ENCODE assay signal across 8 cellular contexts in genomic region chr19:55678121-55678671, GRCh38. TPM values are rescaled to one million over a fixed set of nuclear protein-coding genes. Genes with fewer than 3 reads are reported as not detected.
DNase-seq lines count a peak whose midpoint lies in the region; ATAC-seq and TF ChIP-seq lines count a peak whose summit lies in the region.

No MANE protein-coding gene starts in this region.

- H3K36me3 Mint-ChIP-seq in activated T-helper 17 cell treated with anti-CD3 and anti-CD28 coated beads, Interleukin-2, amount 50 U/mL, for 72 hours (ENCODE audit: low read depth): peaks cover 83% of the 10 kb centered on the region
- H3K36me3 Mint-ChIP-seq in nephron (ENCODE audit: low read depth): peaks cover 44% of the 10 kb centered on the region

- H3K27ac Mint-ChIP-seq in activated T-helper 17 cell treated with anti-CD3 and anti-CD28 coated beads, Interleukin-2, amount 50 U/mL, for 72 hours: peak overlapping the region; percentile 91
- H3K27ac Mint-ChIP-seq in nephron: peak overlapping the region in 2 of 3 experiments; percentile 17 to 94

- peak; percentile 62 for ATAC-seq in GM19023 (IDR thresholded peaks at IDR 0.05; ENCODE audit: unreplicated experiment)
- peak; percentile 68 for ATAC-seq in HG03066 (IDR thresholded peaks at IDR 0.05; ENCODE audit: low read depth, unreplicated experiment)
- ATAC-seq in activated T-helper 17 cell treated with anti-CD3 and anti-CD28 coated beads, Interleukin-2, amount 50 U/mL, for 72 hours (replicated peaks): no peak

- no peak for TF ChIP-seq CTCF in nephron (IDR thresholded peaks at IDR 0.05; ENCODE audit: unreplicated experiment in 3 of 3)

- H3K4me3 Mint-ChIP-seq in activated T-helper 17 cell treated with anti-CD3 and anti-CD28 coated beads, Interleukin-2, amount 50 U/mL, for 72 hours: peak overlapping the region; percentile 86
- H3K4me3 Mint-ChIP-seq in nephron: peak overlapping the region; percentile 26 to 98 (median 95)

- peaks cover 31% of the 10 kb centered on the region for H3K4me1 Mint-ChIP-seq in activated T-helper 17 cell treated with anti-CD3 and anti-CD28 coated beads, Interleukin-2, amount 50 U/mL, for 72 hours
- peaks cover 39% of the 10 kb centered on the region for H3K4me1 Mint-ChIP-seq in nephron

- DNase-seq in Ammon's horn (ENCODE audit: low spot score): peak; percentile 76
- DNase-seq in NCI-H1092 (lab: John Stamatoyannopoulos, UW): no peak
- DNase-seq in ureter (ENCODE audit: low spot score): no peak
- no peak for DNase-seq in NCI-H748 treated with DMSO at 0.1 percent for 48 hours (lab: John Stamatoyannopoulos, UW)

- no peaks in the 10 kb centered on the region for H3K9me3 Mint-ChIP-seq in activated T-helper 17 cell treated with anti-CD3 and anti-CD28 coated beads, Interleukin-2, amount 50 U/mL, for 72 hours
- no peaks in the 10 kb centered on the region for H3K9me3 Mint-ChIP-seq in nephron

- no peaks in the 10 kb centered on the region for H3K27me3 Mint-ChIP-seq in activated T-helper 17 cell treated with anti-CD3 and anti-CD28 coated beads, Interleukin-2, amount 50 U/mL, for 72 hours
- H3K27me3 Mint-ChIP-seq in nephron (ENCODE audit: low read depth): no peaks in the 10 kb centered on the region

RNA-seq across cellular contexts. Expression of gene EPN1, which starts 3.2 kb away (rescaled TPM):
- total RNA-seq in activated T-helper 17 cell treated with anti-CD3 and anti-CD28 coated beads, Interleukin-2, amount 50 U/mL, for 72 hours: 10 to 100 TPM; 29.2 to 45.1 TPM
- 78.5 TPM for total RNA-seq in ureter

RNA-seq across cellular contexts. Expression of gene U2AF2, which starts 23.4 kb away (rescaled TPM):
- 100 to 1,000 TPM; 254 to 333 TPM for total RNA-seq in activated T-helper 17 cell treated with anti-CD3 and anti-CD28 coated beads, Interleukin-2, amount 50 U/mL, for 72 hours
- 195 TPM for total RNA-seq in ureter

RNA-seq across cellular contexts. Expression of gene CCDC106, which starts 30.2 kb away (rescaled TPM):
- 1 to 10 TPM; 2.4 to 2.6 TPM for total RNA-seq in activated T-helper 17 cell treated with anti-CD3 and anti-CD28 coated beads, Interleukin-2, amount 50 U/mL, for 72 hours
- 12.3 TPM for total RNA-seq in ureter

RNA-seq across cellular contexts. Expression of gene ZNF581, which starts 34.7 kb away (rescaled TPM):
- total RNA-seq in activated T-helper 17 cell treated with anti-CD3 and anti-CD28 coated beads, Interleukin-2, amount 50 U/mL, for 72 hours: 10 to 100 TPM; 26.4 to 35.6 TPM
- 22.7 TPM for total RNA-seq in ureter

RNA-seq across cellular contexts. Expression of gene ZNF580, which starts 37.4 kb away (rescaled TPM):
- total RNA-seq in activated T-helper 17 cell treated with anti-CD3 and anti-CD28 coated beads, Interleukin-2, amount 50 U/mL, for 72 hours: 10 to 100 TPM; 21.9 to 22.2 TPM
- 56.5 TPM for total RNA-seq in ureter
